In genomic region chr2:72132981-72133720, GRCh38 we compare ENCODE assay signal across 28 cellular contexts. TPM values are rescaled to one million over a fixed set of nuclear protein-coding genes. Genes with fewer than 3 reads are reported as not detected.
DNase-seq lines count a peak whose midpoint lies in the region; ATAC-seq and TF ChIP-seq lines count a peak whose summit lies in the region.
"Had no signal": no experiment of that assay in that cellular context is flagged by ENCODE, and none has a peak within 500 bp of the region (broad histone marks: within the 10 kb centered on the region; RNA-seq: fewer than 3 reads in every experiment).

No MANE protein-coding gene starts in this region.

- H3K27ac Mint-ChIP-seq in activated naive CD4-positive, alpha-beta T cell treated with anti-CD3 and anti-CD28 coated beads, Interleukin-2, amount 10 ng/mL, durations not matched to agents 7 days and 5 days: no peak overlapping the region
- H3K27ac Mint-ChIP-seq in activated naive CD4-positive, alpha-beta T cell treated with anti-CD3 and anti-CD28 coated beads for 36 hours: no peak overlapping the region
- no peak overlapping the region for H3K27ac Mint-ChIP-seq in chondrocyte (ENCODE audit: unreplicated experiment)
- peak overlapping the region; percentile 96 for H3K27ac Mint-ChIP-seq in mesothelial cell of epicardium
- H3K27ac Mint-ChIP-seq: activated CD4-positive, alpha-beta memory T cell treated with anti-CD3 and anti-CD28 coated beads for 36 hours; activated naive CD4-positive, alpha-beta T cell treated with anti-CD3 and anti-CD28 coated beads, Interleukin-2, amount 50 U/mL, for 24 hours; activated T-helper 1 cell treated with anti-CD3 and anti-CD28 coated beads, Interleukin-12 subunit alpha, Interleukin-12 subunit beta, Interleukin-2, Interleukin-4 antibody, amounts not matched to agents 30 ng/mL and 10 ng/mL and 1 ng/mL, durations not matched to agents 14 hours and 24 hours and 36 hours; CD8-positive, alpha-beta T cell; GM23338; neural progenitor cell; type B pancreatic cell had no signal

- no peak overlapping the region for H3K4me3 ChIP-seq in aorta (ENCODE audit: low read length in 2 of 2)
- H3K4me3 ChIP-seq: A549, GM23338, neural progenitor cell, SJSA1 had no signal

- ATAC-seq in aorta (ENCODE audit: low FRiP score): no peak
- ATAC-seq: A549; CD8-positive, alpha-beta T cell; GM23338; left cardiac atrium; right cardiac atrium had no signal

- H3K36me3 ChIP-seq in aorta (ENCODE audit: control insufficient read depth in 1 of 2, insufficient read depth in 2 of 2, low read length in 1 of 2): no peaks in the 10 kb centered on the region
- H3K36me3 ChIP-seq: neural progenitor cell, SJSA1 had no signal

- H3K9me3 Mint-ChIP-seq in activated naive CD4-positive, alpha-beta T cell treated with anti-CD3 and anti-CD28 coated beads, Interleukin-2, amount 10 ng/mL, durations not matched to agents 7 days and 5 days: no peaks in the 10 kb centered on the region
- no peaks in the 10 kb centered on the region for H3K9me3 Mint-ChIP-seq in activated naive CD4-positive, alpha-beta T cell treated with anti-CD3 and anti-CD28 coated beads for 36 hours
- no peaks in the 10 kb centered on the region for H3K9me3 Mint-ChIP-seq in chondrocyte (ENCODE audit: low read depth)
- no peaks in the 10 kb centered on the region for H3K9me3 Mint-ChIP-seq in mesothelial cell of epicardium
- H3K9me3 Mint-ChIP-seq: activated CD4-positive, alpha-beta memory T cell treated with anti-CD3 and anti-CD28 coated beads for 36 hours; activated naive CD4-positive, alpha-beta T cell treated with anti-CD3 and anti-CD28 coated beads, Interleukin-2, amount 50 U/mL, for 24 hours; activated T-helper 1 cell treated with anti-CD3 and anti-CD28 coated beads, Interleukin-12 subunit alpha, Interleukin-12 subunit beta, Interleukin-2, Interleukin-4 antibody, amounts not matched to agents 30 ng/mL and 10 ng/mL and 1 ng/mL, durations not matched to agents 14 hours and 24 hours and 36 hours; CD8-positive, alpha-beta T cell; GM23338; neural progenitor cell; type B pancreatic cell had no signal

- no peaks in the 10 kb centered on the region for H3K36me3 Mint-ChIP-seq in activated naive CD4-positive, alpha-beta T cell treated with anti-CD3 and anti-CD28 coated beads, Interleukin-2, amount 10 ng/mL, durations not matched to agents 7 days and 5 days
- H3K36me3 Mint-ChIP-seq in activated naive CD4-positive, alpha-beta T cell treated with anti-CD3 and anti-CD28 coated beads for 36 hours (ENCODE audit: low read depth): no peaks in the 10 kb centered on the region
- H3K36me3 Mint-ChIP-seq in chondrocyte (ENCODE audit: low read depth) (no peaks in the 10 kb centered on the region), mesothelial cell of epicardium (peaks cover 35% of the 10 kb centered on the region)
- H3K36me3 Mint-ChIP-seq: activated CD4-positive, alpha-beta memory T cell treated with anti-CD3 and anti-CD28 coated beads for 36 hours; activated naive CD4-positive, alpha-beta T cell treated with anti-CD3 and anti-CD28 coated beads, Interleukin-2, amount 50 U/mL, for 24 hours; CD8-positive, alpha-beta T cell; neural progenitor cell; type B pancreatic cell had no signal

- H3K4me1 ChIP-seq in aorta (ENCODE audit: control insufficient read depth in 1 of 2, insufficient read depth in 2 of 2, low read length in 2 of 2): no peaks in the 10 kb centered on the region

- TF ChIP-seq CTCF in chondrocyte (IDR thresholded peaks at IDR 0.05) (no peak), mesothelial cell of epicardium (IDR thresholded peaks at IDR 0.05; ENCODE audit: unreplicated experiment) (no peak)

- H3K27me3 Mint-ChIP-seq in activated naive CD4-positive, alpha-beta T cell treated with anti-CD3 and anti-CD28 coated beads, Interleukin-2, amount 10 ng/mL, durations not matched to agents 7 days and 5 days: peaks cover 11% of the 10 kb centered on the region
- no peaks in the 10 kb centered on the region for H3K27me3 Mint-ChIP-seq in activated naive CD4-positive, alpha-beta T cell treated with anti-CD3 and anti-CD28 coated beads for 36 hours (ENCODE audit: low read depth)
- H3K27me3 Mint-ChIP-seq in chondrocyte (ENCODE audit: low read depth) (peaks cover 1% of the 10 kb centered on the region), mesothelial cell of epicardium (ENCODE audit: low read depth) (no peaks in the 10 kb centered on the region)

- no peaks in the 10 kb centered on the region for H3K9me3 ChIP-seq in aorta (ENCODE audit: control insufficient read depth, low read length)
- H3K9me3 ChIP-seq: A549, SJSA1 had no signal

- CTCF ChIA-PET in activated naive CD4-positive, alpha-beta T cell treated with anti-CD3 and anti-CD28 coated beads, Interleukin-2, amount 10 ng/mL, durations not matched to agents 7 days and 5 days (lab: Charles Lee): no interaction called here
- CTCF ChIA-PET in activated naive CD4-positive, alpha-beta T cell treated with anti-CD3 and anti-CD28 coated beads for 36 hours (lab: Charles Lee): interaction anchor here (0.6 kb wide), 1 partner anchor 20 kb away, joined by 4 read pairs; no protein-coding TSS in a partner anchor

- H3K4me1 Mint-ChIP-seq in activated naive CD4-positive, alpha-beta T cell treated with anti-CD3 and anti-CD28 coated beads, Interleukin-2, amount 10 ng/mL, durations not matched to agents 7 days and 5 days: no peaks in the 10 kb centered on the region
- no peaks in the 10 kb centered on the region for H3K4me1 Mint-ChIP-seq in activated naive CD4-positive, alpha-beta T cell treated with anti-CD3 and anti-CD28 coated beads for 36 hours (ENCODE audit: low read depth)
- H3K4me1 Mint-ChIP-seq in chondrocyte (ENCODE audit: low read depth) (peaks cover 2% of the 10 kb centered on the region), mesothelial cell of epicardium (peaks cover 84% of the 10 kb centered on the region)
- H3K4me1 Mint-ChIP-seq: activated naive CD4-positive, alpha-beta T cell treated with anti-CD3 and anti-CD28 coated beads, Interleukin-2, amount 50 U/mL, for 24 hours had no signal

- WGBS in aorta, 2 donors: 96 to 97% methylated on average over 29 of the region's 29 CpGs

- peak; percentile 5 for DNase-seq in activated naive CD4-positive, alpha-beta T cell treated with anti-CD3 and anti-CD28 coated beads, Interleukin-2, amount 10 ng/mL, durations not matched to agents 7 days and 5 days
- DNase-seq in activated naive CD4-positive, alpha-beta T cell treated with anti-CD3 and anti-CD28 coated beads for 36 hours: no peak
- DNase-seq in chondrocyte (ENCODE audit: low spot score) (peak; percentile 89), mesothelial cell of epicardium (ENCODE audit: low spot score in 2 of 2, unreplicated experiment in 2 of 2) (peak in 1 of 2 experiments; percentile 34), aorta (peak; percentile 27 to 69), anterior cingulate cortex (lab: John Stamatoyannopoulos, UW) (no peak)
- no peak for DNase-seq in activated T-cell treated with anti-CD3 and anti-CD28 coated beads, Interleukin-2, amount 50 U/mL, for 1 hour
- no peak for DNase-seq in stimulated activated CD4-positive, alpha-beta T cell treated with anti-CD3 and anti-CD28 coated beads, Interleukin-2, amount 100 ng/mL, for 48 hours
- DNase-seq: activated CD4-positive, alpha-beta memory T cell treated with anti-CD3 and anti-CD28 coated beads for 36 hours; activated CD4-positive, CD25-positive, alpha-beta regulatory T cell; amniotic stem cell; CD8-positive, alpha-beta T cell; effector CD4-positive, alpha-beta T cell; hippocampal formation; left cardiac atrium; NCI-H1048; NCI-H1694; NCI-H2171; stimulated activated CD4-positive, alpha-beta T cell treated with anti-CD3 and anti-CD28 coated beads, Interleukin-12 subunit alpha, Interleukin-12 subunit beta, amount 100 ng/mL, for 4 hours; stimulated activated CD4-positive, alpha-beta T cell treated with anti-CD3 and anti-CD28 coated beads, Interleukin-4, amount 100 ng/mL, for 1 hour had no signal

- no peaks in the 10 kb centered on the region for H3K27me3 ChIP-seq in aorta (ENCODE audit: control insufficient read depth in 1 of 2, insufficient read depth in 2 of 2, low read length in 1 of 2)
- H3K27me3 ChIP-seq: neural progenitor cell, SJSA1 had no signal

- H3K27ac ChIP-seq in aorta (ENCODE audit: low read depth in 1 of 2, low read length in 2 of 2): no peak overlapping the region
- H3K27ac ChIP-seq: A549, neural progenitor cell, SJSA1 had no signal

- H3K4me3 Mint-ChIP-seq in activated naive CD4-positive, alpha-beta T cell treated with anti-CD3 and anti-CD28 coated beads, Interleukin-2, amount 10 ng/mL, durations not matched to agents 7 days and 5 days: no peak overlapping the region
- no peak overlapping the region for H3K4me3 Mint-ChIP-seq in activated naive CD4-positive, alpha-beta T cell treated with anti-CD3 and anti-CD28 coated beads for 36 hours
- H3K4me3 Mint-ChIP-seq in chondrocyte (ENCODE audit: unreplicated experiment) (no peak overlapping the region), mesothelial cell of epicardium (peak overlapping the region; percentile 17)
- H3K4me3 Mint-ChIP-seq: activated CD4-positive, alpha-beta memory T cell treated with anti-CD3 and anti-CD28 coated beads for 36 hours; activated naive CD4-positive, alpha-beta T cell treated with anti-CD3 and anti-CD28 coated beads, Interleukin-2, amount 50 U/mL, for 24 hours; activated T-helper 1 cell treated with anti-CD3 and anti-CD28 coated beads, Interleukin-12 subunit alpha, Interleukin-12 subunit beta, Interleukin-2, Interleukin-4 antibody, amounts not matched to agents 30 ng/mL and 10 ng/mL and 1 ng/mL, durations not matched to agents 14 hours and 24 hours and 36 hours; CD8-positive, alpha-beta T cell; GM23338; neural progenitor cell; type B pancreatic cell had no signal

- intact Hi-C loops in activated naive CD4-positive, alpha-beta T cell treated with anti-CD3 and anti-CD28 coated beads for 36 hours (cut with micrococcal nuclease): no loop called here
- intact Hi-C loops in aorta (cut with DNase I): no loop called here

RNA-seq across cellular contexts. Expression of gene CYP26B1, which starts 14.5 kb away (rescaled TPM):
- total RNA-seq in activated naive CD4-positive, alpha-beta T cell treated with anti-CD3 and anti-CD28 coated beads for 36 hours: not detected
- 2.7 to 4.9 TPM (median 4.7 TPM) in 3 replicates for total RNA-seq in chondrocyte
- total RNA-seq in mesothelial cell of epicardium: 1,290 to 1,322 TPM (median 1,292 TPM) in 3 replicates
- total RNA-seq in aorta: 10 to 100 TPM in 1 of 2 donors, 1 to 10 TPM in 1; 8.8 to 12.9 TPM
- polyA plus RNA-seq in aorta: 1 to 10 TPM; 1.4 to 2.0 TPM
- total RNA-seq: activated CD4-positive, alpha-beta memory T cell treated with anti-CD3 and anti-CD28 coated beads for 36 hours; activated T-helper 1 cell treated with anti-CD3 and anti-CD28 coated beads, Interleukin-12 subunit alpha, Interleukin-12 subunit beta, Interleukin-2, Interleukin-4 antibody, amounts not matched to agents 30 ng/mL and 10 ng/mL and 1 ng/mL, durations not matched to agents 14 hours and 24 hours and 36 hours; CD8-positive, alpha-beta T cell had no signal

Comparison
In these comparisons a context has a peak if more than half of its experiments do, and no peak if none do; other contexts are left out.
1. DNase-seq: peak in activated naive CD4-positive, alpha-beta T cell treated with anti-CD3 and anti-CD28 coated beads, Interleukin-2, amount 10 ng/mL, durations not matched to agents 7 days and 5 days (single experiment), chondrocyte (single experiment) and aorta (2 of 2); none in activated naive CD4-positive, alpha-beta T cell treated with anti-CD3 and anti-CD28 coated beads for 36 hours (single experiment), activated T-cell treated with anti-CD3 and anti-CD28 coated beads, Interleukin-2, amount 50 U/mL, for 1 hour (single experiment), anterior cingulate cortex (0 of 58) and stimulated activated CD4-positive, alpha-beta T cell treated with anti-CD3 and anti-CD28 coated beads, Interleukin-2, amount 100 ng/mL, for 48 hours (0 of 2).
2. RNA of gene CYP26B1, which starts 14.5 kb away (total RNA-seq): 1,290 to 1,322 TPM in mesothelial cell of epicardium; 8.8 to 12.9 TPM in aorta, 2.7 to 4.9 TPM in chondrocyte and not detected in activated naive CD4-positive, alpha-beta T cell treated with anti-CD3 and anti-CD28 coated beads for 36 hours; every median in the first group is over 10 times any median in the second.